16 cellular contexts compared by ENCODE assay signal in the genomic region with DNA sequence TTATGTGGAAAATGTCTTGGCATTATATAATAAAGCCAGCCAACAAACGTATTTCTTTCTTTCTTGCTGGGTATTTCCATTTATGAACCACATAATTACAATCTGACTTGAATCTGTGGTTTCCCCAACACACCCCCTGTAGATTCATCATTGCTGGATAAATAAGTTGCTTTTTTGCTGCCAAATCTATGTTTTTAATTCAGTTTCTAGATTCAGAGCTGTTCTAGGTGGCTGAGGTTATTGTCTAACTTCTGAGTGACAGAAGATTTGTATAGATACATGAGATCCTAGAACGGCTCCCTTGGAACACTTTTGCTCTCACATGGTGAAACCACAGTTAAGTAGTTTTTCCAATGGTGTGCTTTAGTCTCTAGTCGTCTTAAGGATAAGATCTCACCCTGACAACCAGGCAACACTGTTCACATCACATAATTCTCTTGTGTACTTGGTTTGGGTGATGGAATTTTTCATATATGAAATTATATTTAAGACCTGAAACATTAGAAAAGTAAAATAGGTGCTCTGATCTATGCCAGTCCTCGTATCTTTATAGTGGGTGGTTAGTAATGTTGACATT.
A peak's percentile ranks its signal among the peaks of the same experiment; 100 is the strongest.
DNase-seq lines count a peak whose midpoint lies in the region; ATAC-seq lines count a peak whose summit lies in the region.
"Had no signal": no experiment of that assay in that cellular context is flagged by ENCODE, and none has a peak within 500 bp of the region (broad histone marks: within the 10 kb centered on the region; RNA-seq: fewer than 3 reads in every experiment).

No MANE protein-coding gene starts in this region.

- H3K27ac Mint-ChIP-seq in activated naive CD4-positive, alpha-beta T cell treated with anti-CD3 and anti-CD28 coated beads, Interleukin-2, amount 50 U/mL, for 24 hours, result peak overlapping the region; percentile 61
- H3K27ac Mint-ChIP-seq in T-cell, result peak overlapping the region; percentile 44 to 45
- H3K27ac Mint-ChIP-seq in effector memory CD8-positive, alpha-beta T cell, result peak overlapping the region; percentile 33 to 58
- H3K27ac Mint-ChIP-seq: B cell had no signal

- no peak overlapping the region for H3K4me3 Mint-ChIP-seq in activated naive CD4-positive, alpha-beta T cell treated with anti-CD3 and anti-CD28 coated beads, Interleukin-2, amount 50 U/mL, for 24 hours
- H3K4me3 Mint-ChIP-seq in T-cell, result no peak overlapping the region
- no peak overlapping the region for H3K4me3 Mint-ChIP-seq in effector memory CD8-positive, alpha-beta T cell
- H3K4me3 Mint-ChIP-seq: B cell had no signal

- CTCF ChIA-PET in T-cell (lab: Charles Lee), result no interaction called here

- H3K9me3 Mint-ChIP-seq in activated naive CD4-positive, alpha-beta T cell treated with anti-CD3 and anti-CD28 coated beads, Interleukin-2, amount 50 U/mL, for 24 hours, result no peaks in the 10 kb centered on the region
- peaks cover 0 to 3% (median 0%) of the 10 kb centered on the region in 3 donors for H3K9me3 Mint-ChIP-seq in T-cell
- no peaks in the 10 kb centered on the region for H3K9me3 Mint-ChIP-seq in effector memory CD8-positive, alpha-beta T cell
- H3K9me3 Mint-ChIP-seq: CD8-positive, alpha-beta memory T cell had no signal

- POLR2A ChIA-PET in T-cell (lab: Charles Lee), result interaction anchor here in 1 of 2 donors (0.6 kb wide), 1 partner anchor 139 kb away, joined by 3 read pairs; no protein-coding TSS in a partner anchor

- ATAC-seq in T-cell (replicated peaks in 1 of 4), result no peak
- ATAC-seq in effector memory CD8-positive, alpha-beta T cell (replicated peaks), result peak; percentile 35
- ATAC-seq: PC-3 had no signal

- peaks cover 17% of the 10 kb centered on the region for H3K36me3 Mint-ChIP-seq in activated naive CD4-positive, alpha-beta T cell treated with anti-CD3 and anti-CD28 coated beads, Interleukin-2, amount 50 U/mL, for 24 hours
- peaks cover 39% of the 10 kb centered on the region for H3K36me3 Mint-ChIP-seq in T-cell
- no peaks in the 10 kb centered on the region for H3K36me3 Mint-ChIP-seq in effector memory CD8-positive, alpha-beta T cell (ENCODE audit: insufficient read depth)

- H3K4me1 Mint-ChIP-seq in activated naive CD4-positive, alpha-beta T cell treated with anti-CD3 and anti-CD28 coated beads, Interleukin-2, amount 50 U/mL, for 24 hours, result peaks cover 78% of the 10 kb centered on the region
- H3K4me1 Mint-ChIP-seq in T-cell, result peaks cover 49 to 66% (median 56%) of the 10 kb centered on the region in 3 donors
- H3K4me1 Mint-ChIP-seq in effector memory CD8-positive, alpha-beta T cell (ENCODE audit: low read depth in 2 of 2), result peaks cover 26 to 61% of the 10 kb centered on the region in 2 donors

- no peak for DNase-seq in activated naive CD4-positive, alpha-beta T cell treated with Interleukin-2 at 50 U/mL for 16 hours
- no peak for DNase-seq in T-cell
- DNase-seq in effector memory CD8-positive, alpha-beta T cell, result no peak
- DNase-seq in stimulated activated CD4-positive, alpha-beta T cell treated with anti-CD3 and anti-CD28 coated beads, Interleukin-2, amount 100 ng/mL, for 24 hours, result no peak
- no peak for DNase-seq in NCI-H2196 treated with DMSO at 0.1 percent for 48 hours (lab: John Stamatoyannopoulos, UW; ENCODE audit: unreplicated experiment)
- DNase-seq in NCI-H1105 treated with DMSO at 0.1 percent for 48 hours (lab: John Stamatoyannopoulos, UW), result no peak
- DNase-seq: CD8-positive, alpha-beta memory T cell; DND-41; GDM1; NCI-H1092; NCI-H1694 treated with DMSO at 0.1 percent for 48 hours; NCI-H69; NK-92 treated with Interleukin-12 subunit alpha and Interleukin-12 subunit beta, amount 100 ng/mL, for 24 hours; PC-3 had no signal

- no peaks in the 10 kb centered on the region for H3K27me3 Mint-ChIP-seq in activated naive CD4-positive, alpha-beta T cell treated with anti-CD3 and anti-CD28 coated beads, Interleukin-2, amount 50 U/mL, for 24 hours
- H3K27me3 Mint-ChIP-seq in T-cell, result no peaks in the 10 kb centered on the region
- no peaks in the 10 kb centered on the region for H3K27me3 Mint-ChIP-seq in effector memory CD8-positive, alpha-beta T cell
- H3K27me3 Mint-ChIP-seq: B cell; CD8-positive, alpha-beta memory T cell had no signal
